Comparison of ENCODE assay signal across 9 cellular contexts in the genomic region with DNA sequence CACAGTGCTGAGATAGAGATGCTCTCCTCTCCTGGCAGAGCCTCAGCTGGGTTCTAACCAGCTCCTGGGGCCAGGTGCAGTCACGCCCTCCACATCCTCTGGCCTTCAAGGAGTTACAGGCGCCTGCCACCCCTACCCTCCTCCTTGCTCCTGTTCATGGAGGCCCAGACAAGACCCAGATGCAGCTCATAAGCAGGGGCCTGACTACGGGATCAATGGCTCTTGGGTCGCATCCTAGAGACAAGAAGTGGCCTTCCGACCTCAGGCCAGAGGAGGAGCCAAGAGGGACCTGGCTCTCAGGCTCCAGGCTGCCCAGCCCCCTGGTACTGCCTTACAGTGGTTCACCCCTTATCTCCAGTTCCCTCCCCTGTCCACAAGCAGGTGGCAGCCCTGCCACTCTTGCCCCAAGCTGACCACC. TPM values are rescaled to one million over a fixed set of nuclear protein-coding genes. Genes with fewer than 3 reads are reported as not detected.
DNase-seq lines count a peak whose midpoint lies in the region; ATAC-seq and TF ChIP-seq lines count a peak whose summit lies in the region.
"Had no signal": no experiment of that assay in that cellular context is flagged by ENCODE, and none has a peak within 500 bp of the region (broad histone marks: within the 10 kb centered on the region; RNA-seq: fewer than 3 reads in every experiment).

No MANE protein-coding gene starts in this region.

- H3K36me3 ChIP-seq in BLaER1 treated with 17β-estradiol and CSF1 and Interleukin-3, amounts not matched to agents 10 nM and 100 nM, result peaks cover 5 to 18% (median 13%) of the 10 kb centered on the region in 11 experiments
- H3K36me3 ChIP-seq in H7 (replicated peaks; ENCODE audit: control insufficient read depth, insufficient read depth, low read length), result peaks cover under 1% of the 10 kb centered on the region; the same call in 1 of the 2 replicates
- H3K36me3 ChIP-seq in naive thymus-derived CD4-positive, alpha-beta T cell (ENCODE audit: control insufficient read depth in 2 of 3, insufficient read depth in 3 of 3, low read length in 3 of 3), result peaks cover 0 to 24% (median 4%) of the 10 kb centered on the region in 3 experiments
- no peaks in the 10 kb centered on the region for H3K36me3 ChIP-seq in GM23248 (ENCODE audit: low read depth)

- TF ChIP-seq POLR2A in GM18505 (IDR thresholded peaks at IDR 0.05; ENCODE audit: borderline replicate concordance, extremely low read depth, insufficient read depth, insufficient read length), result no peak

- H3K27me3 Mint-ChIP-seq in activated naive CD8-positive, alpha-beta T cell, result no peaks in the 10 kb centered on the region
- H3K27me3 Mint-ChIP-seq in naive thymus-derived CD4-positive, alpha-beta T cell, result no peaks in the 10 kb centered on the region

- DNase-seq in H7 (peak; percentile 37), GM23248 (no peak), G401 (ENCODE audit: low spot score) (no peak)
- no peak for DNase-seq in naive thymus-derived CD4-positive, alpha-beta T cell
- DNase-seq in stimulated activated CD4-positive, alpha-beta T cell treated with anti-CD3 and anti-CD28 coated beads, Interleukin-4, amount 100 ng/mL, for 4 hours, result no peak

- POLR2A ChIA-PET in naive thymus-derived CD4-positive, alpha-beta T cell (lab: Charles Lee), result interaction anchor here (0.6 to 1.7 kb wide), 5 partner anchors 22 to 658 kb away, joined by 3 to 6 read pairs (median 4); a partner anchor contains a TSS

- peak overlapping the region; percentile 94 to 100 (median 99) for H3K4me2 ChIP-seq in BLaER1 treated with 17β-estradiol and CSF1 and Interleukin-3, amounts not matched to agents 10 nM and 100 nM
- H3K4me2 ChIP-seq in GM23248 (ENCODE audit: unreplicated experiment), result no peak overlapping the region

- H4K20me1 ChIP-seq in BLaER1 treated with 17β-estradiol and CSF1 and Interleukin-3, amounts not matched to agents 10 nM and 100 nM, result peaks cover 15 to 50% (median 37%) of the 10 kb centered on the region in 11 experiments; a peak in 18 of 22 replicates
- no peaks in the 10 kb centered on the region for H4K20me1 ChIP-seq in GM23248 (ENCODE audit: insufficient read depth)

- intact Hi-C loops in naive thymus-derived CD4-positive, alpha-beta T cell (cut with micrococcal nuclease), result loop anchor here (2.0 kb wide), 2 partner anchors 19 to 511 kb away; a partner anchor contains a TSS

- H3K79me2 ChIP-seq in GM23248 (ENCODE audit: insufficient read depth), result no peaks in the 10 kb centered on the region

- H3K4me1 ChIP-seq in BLaER1 treated with 17β-estradiol and CSF1 and Interleukin-3, amounts not matched to agents 10 nM and 100 nM, result peaks cover 85 to 92% (median 90%) of the 10 kb centered on the region in 10 experiments
- peaks cover 29 to 45% of the 10 kb centered on the region in 2 donors for H3K4me1 ChIP-seq in naive thymus-derived CD4-positive, alpha-beta T cell (ENCODE audit: control insufficient read depth in 2 of 2, insufficient read depth in 2 of 2, low read length in 2 of 2)
- H3K4me1 ChIP-seq in GM23248 (ENCODE audit: insufficient read depth), result no peaks in the 10 kb centered on the region

- no peaks in the 10 kb centered on the region for H3K27me3 ChIP-seq in BLaER1 treated with 17β-estradiol and CSF1 and Interleukin-3, amounts not matched to agents 10 nM and 100 nM
- no peaks in the 10 kb centered on the region for H3K27me3 ChIP-seq in H7 (ENCODE audit: control insufficient read depth, insufficient read depth, low read length)
- no peaks in the 10 kb centered on the region for H3K27me3 ChIP-seq in naive thymus-derived CD4-positive, alpha-beta T cell (ENCODE audit: control insufficient read depth in 2 of 2, insufficient read depth in 2 of 2, low read length in 2 of 2)
- H3K27me3 ChIP-seq in GM23248 (replicated peaks; ENCODE audit: insufficient read depth), result 0 out of 2 replicates have a peak, but pooled peaks cover 6% of the 10 kb centered on the region

- peak overlapping the region; percentile 97 for H3K4me3 Mint-ChIP-seq in activated naive CD8-positive, alpha-beta T cell
- H3K4me3 Mint-ChIP-seq in naive thymus-derived CD4-positive, alpha-beta T cell, result peak overlapping the region; percentile 97 to 100 (median 99)

- no peaks in the 10 kb centered on the region for H3K9me3 ChIP-seq in BLaER1 treated with 17β-estradiol and CSF1 and Interleukin-3, amounts not matched to agents 10 nM and 100 nM (replicated peaks in 1 of 11)
- no peaks in the 10 kb centered on the region for H3K9me3 ChIP-seq in naive thymus-derived CD4-positive, alpha-beta T cell (ENCODE audit: control insufficient read depth in 2 of 3, low read length in 3 of 3)
- H3K9me3 ChIP-seq in GM23248 (ENCODE audit: low read depth), result no peaks in the 10 kb centered on the region

- no peaks in the 10 kb centered on the region for H3K9me2 ChIP-seq in GM23248 (ENCODE audit: insufficient read depth)

- in situ Hi-C loops in GM23248 (cut with MboI), result no loop called here
- in situ Hi-C loops in G401 (cut with HindIII; ENCODE audit: low sequenced_read_pairs), result no loop called here

- no peak overlapping the region for H2AFZ ChIP-seq in GM23248

- H3K4me3 ChIP-seq in BLaER1 treated with 17β-estradiol and CSF1 and Interleukin-3, amounts not matched to agents 10 nM and 100 nM, result peak overlapping the region; percentile 67 to 83 (median 71)
- no peak overlapping the region for H3K4me3 ChIP-seq in H7 (ENCODE audit: insufficient read depth, low read depth, low read length)
- peak overlapping the region; percentile 96 for H3K4me3 ChIP-seq in naive thymus-derived CD4-positive, alpha-beta T cell (ENCODE audit: low read length)
- no peak overlapping the region for H3K4me3 ChIP-seq in GM23248

- no peaks in the 10 kb centered on the region for H3F3A ChIP-seq in GM23248 (ENCODE audit: insufficient read depth)

- no peaks in the 10 kb centered on the region for H3K36me3 Mint-ChIP-seq in activated naive CD8-positive, alpha-beta T cell
- H3K36me3 Mint-ChIP-seq in naive thymus-derived CD4-positive, alpha-beta T cell, result peaks cover under 1 to 11% (median 6%) of the 10 kb centered on the region in 5 donors

- peak overlapping the region; percentile 82 to 95 (median 90) for H3K27ac ChIP-seq in BLaER1 treated with 17β-estradiol and CSF1 and Interleukin-3, amounts not matched to agents 10 nM and 100 nM
- H3K27ac ChIP-seq in naive thymus-derived CD4-positive, alpha-beta T cell (ENCODE audit: low read depth, low read length), result peak overlapping the region; percentile 94
- no peak overlapping the region for H3K27ac ChIP-seq in GM23248

- peak; percentile 11 for ATAC-seq in naive thymus-derived CD4-positive, alpha-beta T cell
- ATAC-seq in GM18505 (IDR thresholded peaks at IDR 0.05; ENCODE audit: unreplicated experiment), result no peak
- ATAC-seq: left colon had no signal

- CTCF ChIA-PET in naive thymus-derived CD4-positive, alpha-beta T cell (lab: Charles Lee), result interaction anchor here (0.7 to 1.2 kb wide), 6 partner anchors 15 to 132 kb away, joined by 3 to 5 read pairs (median 4); no protein-coding TSS in a partner anchor

- H3K4me1 Mint-ChIP-seq in activated naive CD8-positive, alpha-beta T cell (ENCODE audit: low read depth), result peaks cover 43% of the 10 kb centered on the region
- peaks cover 35 to 59% (median 56%) of the 10 kb centered on the region in 7 donors for H3K4me1 Mint-ChIP-seq in naive thymus-derived CD4-positive, alpha-beta T cell

- H3K27ac Mint-ChIP-seq in activated naive CD8-positive, alpha-beta T cell, result peak overlapping the region; percentile 97
- peak overlapping the region; percentile 96 to 99 (median 99) for H3K27ac Mint-ChIP-seq in naive thymus-derived CD4-positive, alpha-beta T cell

- whole genome bisulfite sequencing in GM23248 (ENCODE audit: low coverage in 1 of 2, low lambda C conversion rate in 2 of 2, missing lambda C conversion rate in 2 of 2), 2 experiments, result 83 to 93% methylated on average over 4 to 5 of the region's 5 CpGs

- peak overlapping the region; percentile 77 to 87 (median 83) for H3K9ac ChIP-seq in BLaER1 treated with 17β-estradiol and CSF1 and Interleukin-3, amounts not matched to agents 10 nM and 100 nM
- no peak overlapping the region for H3K9ac ChIP-seq in GM23248

- no peaks in the 10 kb centered on the region for H3K9me3 Mint-ChIP-seq in activated naive CD8-positive, alpha-beta T cell (ENCODE audit: low read depth)
- peaks cover 0 to 2% (median 0%) of the 10 kb centered on the region in 11 donors for H3K9me3 Mint-ChIP-seq in naive thymus-derived CD4-positive, alpha-beta T cell

RNA-seq across cellular contexts. Expression of a gene that starts 23.0 kb away (rescaled TPM):
- total RNA-seq in H7 (2014; rRNA removed; shearing (Covaris generic)), result 4.5 and 5.4 TPM in 2 replicates
- 100 to 1,000 TPM in 3 of 5 experiments, 10 to 100 TPM in 2; 53.4 to 126 (median 109) TPM for total RNA-seq in naive thymus-derived CD4-positive, alpha-beta T cell
- 10 to 100 TPM; 20.1 to 38.9 TPM for polyA plus RNA-seq in naive thymus-derived CD4-positive, alpha-beta T cell
- total RNA-seq in GM23248 (2014; rRNA removed; shearing (Covaris generic)), result 1.3 and 3.4 TPM in 2 replicates
- 0.33 and 0.59 TPM in 2 replicates for polyA plus RNA-seq in GM23248 (2016; fragmentation: Nextera tagmentation; extraction: Ambion mirVana)
- 20.9 and 24.9 TPM in 2 replicates for total RNA-seq in G401 (2014; rRNA removed; shearing (Covaris generic))

Comparison
In these comparisons a context has a peak if more than half of its experiments do, and no peak if none do; other contexts are left out.
1. H3K4me3 ChIP-seq: peak in BLaER1 treated with 17β-estradiol and CSF1 and Interleukin-3, amounts not matched to agents 10 nM and 100 nM (10 of 10) and naive thymus-derived CD4-positive, alpha-beta T cell (single experiment); none in H7 (single experiment) and GM23248 (single experiment).